13 cellular contexts compared by ENCODE assay signal in genomic region chr16:1361685-1362360, GRCh38.
"Had no signal": no experiment of that assay in that cellular context is flagged by ENCODE, and none has a peak within 500 bp of the region (broad histone marks: within the 10 kb centered on the region; RNA-seq: fewer than 3 reads in every experiment).

No MANE protein-coding gene starts in this region.

- H3K27me3 ChIP-seq: tibial artery, vagina had no signal

- DNase-seq: activated CD4-positive, alpha-beta T cell treated with anti-CD3 and anti-CD28 coated beads, Interleukin-2, amount 10 ng/mL, durations not matched to agents 24 days and 14 days; activated CD8-positive, alpha-beta memory T cell treated with anti-CD3 and anti-CD28 coated beads for 24 hours; activated T-cell treated with anti-CD3 and anti-CD28 coated beads for 4 hours; amniotic stem cell; erythroblast; hypothalamus; mammary epithelial cell; psoas muscle; stimulated activated CD4-positive, alpha-beta T cell treated with anti-CD3 and anti-CD28 coated beads, Interleukin-4, amount 100 ng/mL, for 24 hours; tibial artery had no signal

- H3K9me3 ChIP-seq: psoas muscle, tibial artery, vagina had no signal

- ATAC-seq: natural killer cell treated with Interleukin-12 subunit alpha and Interleukin-12 subunit beta and Interleukin-15 and Interleukin-18, amount 100 ng/mL, for 72 hours; psoas muscle; WTC11 had no signal

- H3K4me1 ChIP-seq: psoas muscle, tibial artery, vagina had no signal

- H3K27ac ChIP-seq: tibial artery, vagina had no signal

- H3K4me3 ChIP-seq: psoas muscle, tibial artery, vagina had no signal
